ENCODE assay signal across 10 cellular contexts in the genomic region with DNA sequence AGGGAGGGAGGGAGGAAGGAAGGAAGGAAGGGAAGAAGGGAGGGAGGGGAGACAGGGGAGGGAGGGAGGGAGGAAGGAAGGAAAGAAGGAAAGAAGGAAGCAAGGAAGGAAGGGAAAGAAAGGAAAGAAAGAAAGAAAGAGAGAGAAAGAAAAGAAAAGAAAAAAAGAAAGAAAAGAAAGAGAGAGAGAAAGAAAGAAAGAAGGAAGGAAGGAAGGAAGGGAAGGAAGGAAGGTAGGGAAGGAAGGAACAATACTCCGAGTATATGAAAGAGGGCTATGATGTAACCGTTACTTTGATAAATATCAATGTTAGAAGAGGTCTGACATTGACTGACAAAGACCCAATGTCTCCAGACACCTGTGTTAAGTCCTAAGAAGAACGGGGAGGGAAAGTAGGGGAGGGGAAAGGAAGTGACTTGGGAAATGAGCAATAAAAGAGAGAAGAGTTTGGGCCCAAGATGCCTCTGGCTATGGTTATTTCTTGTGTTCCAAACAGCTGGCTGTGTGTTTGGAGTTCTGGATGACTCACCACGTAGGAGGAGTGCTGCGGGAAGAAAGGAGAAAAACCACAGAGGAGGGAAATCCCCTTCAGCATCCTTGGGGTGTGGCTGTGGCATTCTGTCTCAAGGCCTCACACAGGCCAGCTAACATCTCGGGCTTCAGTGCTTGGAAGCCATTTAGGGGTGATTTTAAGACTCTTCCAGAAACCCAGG. TPM values are rescaled to one million over a fixed set of nuclear protein-coding genes. Genes with fewer than 3 reads are reported as not detected.
DNase-seq lines count a peak whose midpoint lies in the region; ATAC-seq and TF ChIP-seq lines count a peak whose summit lies in the region.
"Had no signal": no experiment of that assay in that cellular context is flagged by ENCODE, and none has a peak within 500 bp of the region (broad histone marks: within the 10 kb centered on the region; RNA-seq: fewer than 3 reads in every experiment).

No MANE protein-coding gene starts in this region.

- H3K4me2 ChIP-seq in mesendoderm (ENCODE audit: low read length), result no peak overlapping the region

- no peak overlapping the region for H3K23ac ChIP-seq in mesendoderm (ENCODE audit: low read length)

- no peak overlapping the region for H3K56ac ChIP-seq in mesendoderm (ENCODE audit: low read length)

- H2AK5ac ChIP-seq in mesendoderm (ENCODE audit: low read length), result no peak overlapping the region

- H3K4ac ChIP-seq in mesendoderm (ENCODE audit: low read depth, low read length), result no peak overlapping the region

- H3K79me1 ChIP-seq in mesendoderm (ENCODE audit: low read length), result no peaks in the 10 kb centered on the region

- H3K4me3 Mint-ChIP-seq in chondrocyte (ENCODE audit: unreplicated experiment), result no peak overlapping the region
- H3K4me3 Mint-ChIP-seq: central memory CD8-positive, alpha-beta T cell had no signal

- no peak for ATAC-seq in GM21737 (IDR thresholded peaks at IDR 0.05; ENCODE audit: unreplicated experiment)
- no peak for ATAC-seq in HG02840 (IDR thresholded peaks at IDR 0.05; ENCODE audit: low FRiP score, unreplicated experiment)

- in situ Hi-C loops in astrocyte of the spinal cord (cut with HindIII; ENCODE audit: low sequenced_read_pairs), result no loop called here

- no peak overlapping the region for H4K8ac ChIP-seq in mesendoderm (ENCODE audit: low read depth, low read length)

- no peaks in the 10 kb centered on the region for H3K36me3 ChIP-seq in mesendoderm (ENCODE audit: control insufficient read depth, insufficient read depth, low read length)

- no peak overlapping the region for H2BK15ac ChIP-seq in mesendoderm (replicated peaks; ENCODE audit: low read depth)

- H4K5ac ChIP-seq in mesendoderm (ENCODE audit: low read length), result no peak overlapping the region

- no peaks in the 10 kb centered on the region for H3K79me2 ChIP-seq in mesendoderm (ENCODE audit: control insufficient read depth, insufficient read depth, low read length)

- no peak overlapping the region for H3K9ac ChIP-seq in mesendoderm (ENCODE audit: low read length)

- TF ChIP-seq CTCF in astrocyte of the spinal cord (IDR thresholded peaks at IDR 0.05; ENCODE audit: low read depth, low read length) (no peak), chondrocyte (IDR thresholded peaks at IDR 0.05) (no peak)

- no CpG with 5 or more reads among the region's 6 CpGs for WGBS in mesendoderm (ENCODE audit: extremely low coverage, insufficient coverage, low lambda C conversion rate)

- H3K18ac ChIP-seq in mesendoderm (ENCODE audit: low read length), result no peak overlapping the region

- no peak overlapping the region for H2BK120ac ChIP-seq in mesendoderm (ENCODE audit: low read depth, low read length)

- H3K27ac Mint-ChIP-seq in chondrocyte (ENCODE audit: unreplicated experiment), result no peak overlapping the region

- no peak overlapping the region for H3K27ac ChIP-seq in mesendoderm (ENCODE audit: low read depth, low read length)

- no peaks in the 10 kb centered on the region for H3K4me1 ChIP-seq in mesendoderm (ENCODE audit: control insufficient read depth, low read depth, low read length)

- H3K27me3 ChIP-seq in mesendoderm (ENCODE audit: insufficient read depth, low read length, poor library complexity), result no peaks in the 10 kb centered on the region

- H3K4me3 ChIP-seq in astrocyte of the spinal cord (ENCODE audit: low read depth, low read length) (no peak overlapping the region), mesendoderm (ENCODE audit: low read length) (no peak overlapping the region)

- H3K36me3 Mint-ChIP-seq in chondrocyte (ENCODE audit: low read depth), result no peaks in the 10 kb centered on the region

- H3K9me3 Mint-ChIP-seq in chondrocyte (ENCODE audit: low read depth), result no peaks in the 10 kb centered on the region
- H3K9me3 Mint-ChIP-seq: central memory CD8-positive, alpha-beta T cell had no signal

- DNase-seq in AG20443 (ENCODE audit: low spot score), result peak; percentile 90
- peak; percentile 69 for DNase-seq in HPDE6-E6E7 (ENCODE audit: extremely low spot score)
- peak; percentile 73 for DNase-seq in astrocyte of the spinal cord (ENCODE audit: low read depth, low spot score)
- peak; percentile 35 for DNase-seq in mesendoderm
- DNase-seq in chondrocyte (ENCODE audit: low spot score), result no peak
- no peak for DNase-seq in SKM-1 treated with dmso at 0.1 percent for 144 hours (lab: John Stamatoyannopoulos, UW; ENCODE audit: unreplicated experiment)
- DNase-seq: NCI-H2029 had no signal

- H3K4me1 Mint-ChIP-seq in chondrocyte (ENCODE audit: low read depth), result peaks cover 6% of the 10 kb centered on the region

- no peak overlapping the region for H2BK5ac ChIP-seq in mesendoderm (ENCODE audit: low read length)

- peaks cover 7% of the 10 kb centered on the region for H3K27me3 Mint-ChIP-seq in chondrocyte (ENCODE audit: low read depth)

RNA-seq across cellular contexts. Expression of a gene that starts 37.0 kb away (rescaled TPM):
- 0.32 TPM for polyA plus RNA-seq in mesendoderm (2013, experiment 1 of 2)
- polyA plus RNA-seq in mesendoderm (2013, experiment 2 of 2), result 0.35 TPM
- total RNA-seq in chondrocyte, result not detected in 3 replicates

Comparison
In these comparisons a context has a peak if more than half of its experiments do, and no peak if none do; other contexts are left out.
1. DNase-seq: peak in AG20443 (single experiment), HPDE6-E6E7 (single experiment), astrocyte of the spinal cord (single experiment) and mesendoderm (single experiment); none in chondrocyte (single experiment) and SKM-1 treated with dmso at 0.1 percent for 144 hours (single experiment).